Comparison of ENCODE assay signal across 25 cellular contexts in genomic region chr17:77618173-77618572, GRCh38.
A peak's percentile ranks its signal among the peaks of the same experiment; 100 is the strongest.
DNase-seq lines count a peak whose midpoint lies in the region; ATAC-seq, FAIRE-seq and TF ChIP-seq lines count a peak whose summit lies in the region.
"Had no signal": no experiment of that assay in that cellular context is flagged by ENCODE, and none has a peak within 500 bp of the region (broad histone marks: within the 10 kb centered on the region; RNA-seq: fewer than 3 reads in every experiment).

No MANE protein-coding gene starts in this region.

- DNase-seq in CD8-positive, alpha-beta memory T cell: peak in 1 of 5 donors; percentile 31
- DNase-seq in NB4 (ENCODE audit: low read depth) (peak; percentile 88), K562 (ENCODE audit: extremely low read depth in 1 of 4, low spot score in 3 of 4) (no peak), posterior vena cava (ENCODE audit: low spot score) (peak; percentile 68), Karpas-422 (no peak)
- DNase-seq in stimulated activated CD4-positive, alpha-beta T cell treated with anti-CD3 and anti-CD28 coated beads, Interleukin-2, amount 100 ng/mL, for 48 hours: no peak
- no peak for DNase-seq in stimulated activated CD8-positive, alpha-beta memory T cell treated with anti-CD3 and anti-CD28 coated beads, Interleukin-4, amount 100 ng/mL, for 48 hours
- DNase-seq: activated CD4-positive, alpha-beta T cell treated with anti-CD3 and anti-CD28 coated beads for 36 hours; activated naive CD4-positive, alpha-beta T cell; activated T-cell treated with anti-CD3 and anti-CD28 coated beads, Interleukin-2, amount 50 U/mL, for 1 hour; COR-L47; dermis blood vessel endothelial cell; GF-D8; left lung; mesenchymal stem cell; NCI-H1436; NCI-H2107; NCI-H446; NCI-H82; upper lobe of left lung had no signal

- no peaks in the 10 kb centered on the region for H3K9me3 ChIP-seq in CD8-positive, alpha-beta memory T cell (ENCODE audit: low read length)
- H3K9me3 ChIP-seq in K562 (replicated peaks; ENCODE audit: control insufficient read depth, insufficient read depth, low read depth, low read length): no peaks in the 10 kb centered on the region
- H3K9me3 ChIP-seq in Karpas-422 (ENCODE audit: low read length): no peaks in the 10 kb centered on the region
- H3K9me3 ChIP-seq: HAP-1, left lung, upper lobe of left lung had no signal

- TF ChIP-seq RAD21 in K562 (CRISPR knock-in tag; conservative IDR thresholded peaks at IDR 0.05 in 1 of 2, IDR thresholded peaks at IDR 0.05 in 1 of 2): no peak

- H4K20me1 ChIP-seq in K562 (replicated peaks; ENCODE audit: control insufficient read depth, insufficient read depth, low read length) (no peaks in the 10 kb centered on the region), Karpas-422 (ENCODE audit: insufficient read depth, low read depth, low read length) (no peaks in the 10 kb centered on the region)
- H4K20me1 ChIP-seq: BLaER1 had no signal

- H3K4me1 ChIP-seq in CD8-positive, alpha-beta memory T cell (ENCODE audit: insufficient read depth, low read length): no peaks in the 10 kb centered on the region
- H3K4me1 ChIP-seq in K562 (replicated peaks in 1 of 2; ENCODE audit: control insufficient read depth in 2 of 2, insufficient read depth in 2 of 2, low read length in 2 of 2) (no peaks in the 10 kb centered on the region; a peak in 2 of 5 replicates), Karpas-422 (ENCODE audit: low read length) (no peaks in the 10 kb centered on the region)
- H3K4me1 ChIP-seq: BLaER1, HAP-1 had no signal

- TF ChIP-seq EP300 in K562 (IDR thresholded peaks at IDR 0.05; ENCODE audit: low read length): no peak

- no peaks in the 10 kb centered on the region for H3K9me3 Mint-ChIP-seq in CD8-positive, alpha-beta memory T cell

- CTCF ChIA-PET in CD8-positive, alpha-beta memory T cell (lab: Charles Lee): no interaction called here
- CTCF ChIA-PET in K562 (lab: Yijun Ruan, JAX; ENCODE audit: low intra/inter-chr PET ratio): no interaction called here

- H3K4me2 ChIP-seq in K562 (ENCODE audit: insufficient read depth, low read length) (no peak overlapping the region), Karpas-422 (ENCODE audit: low read depth, low read length, poor library complexity, severe bottlenecking) (no peak overlapping the region)
- H3K4me2 ChIP-seq: BLaER1 had no signal

- BruUV-seq in K562 (replicated peaks; lab: Mats Ljungman, UMichigan): no TSS peak

- H3K27me3 Mint-ChIP-seq in CD8-positive, alpha-beta memory T cell: peaks cover 4 to 8% of the 10 kb centered on the region in 2 donors
- H3K27me3 Mint-ChIP-seq: activated CD4-positive, alpha-beta T cell treated with anti-CD3 and anti-CD28 coated beads for 36 hours had no signal

- no peak for TF ChIP-seq CTCF in NB4 (IDR thresholded peaks at IDR 0.05; ENCODE audit: low read depth, low read length)
- TF ChIP-seq CTCF in K562 (IDR thresholded peaks at IDR 0.05 in 2 of 3, conservative IDR thresholded peaks at IDR 0.05 in 1 of 3; ENCODE audit: insufficient read depth in 2 of 3, low read depth in 1 of 3, low read length in 3 of 3): no peak

- no peaks in the 10 kb centered on the region for H3K9me1 ChIP-seq in K562 (ENCODE audit: control insufficient read depth, insufficient read depth, low read length)

- H3K4me3 ChIP-seq in CD8-positive, alpha-beta memory T cell (ENCODE audit: low read length): no peak overlapping the region
- H3K4me3 ChIP-seq in NB4 (ENCODE audit: low read depth, low read length): no peak overlapping the region
- no peak overlapping the region for H3K4me3 ChIP-seq in K562
- H3K4me3 ChIP-seq in Karpas-422 (ENCODE audit: low read length): no peak overlapping the region
- H3K4me3 ChIP-seq: BLaER1, HAP-1, left lung, skin epidermis, upper lobe of left lung had no signal

- no peaks in the 10 kb centered on the region for H3K36me3 Mint-ChIP-seq in CD8-positive, alpha-beta memory T cell

- POLR2A ChIA-PET in CD8-positive, alpha-beta memory T cell (lab: Charles Lee): no interaction called here
- POLR2A ChIA-PET in K562 (lab: Yijun Ruan, JAX): interaction anchor here (0.7 to 1.1 kb wide), 2 partner anchors 10 to 136 kb away, joined by 3 read pairs; no protein-coding TSS in a partner anchor

- in situ Hi-C loops in K562 (cut with MboI): no loop called here

- intact Hi-C loops in K562 (cut with micrococcal nuclease): no loop called here
- intact Hi-C loops in posterior vena cava (cut with DNase I): no loop called here

- no peaks in the 10 kb centered on the region for H3K79me2 ChIP-seq in K562 (ENCODE audit: control insufficient read depth, insufficient read depth, low read length)
- H3K79me2 ChIP-seq in Karpas-422 (ENCODE audit: low read length): no peaks in the 10 kb centered on the region

- H3K4me3 Mint-ChIP-seq in CD8-positive, alpha-beta memory T cell: peak overlapping the region in 5 of 7 donors; percentile 8 to 83 (median 17)
- H3K4me3 Mint-ChIP-seq: activated CD4-positive, alpha-beta T cell treated with anti-CD3 and anti-CD28 coated beads for 36 hours had no signal

- ATAC-seq in K562: no peak
- no peak for ATAC-seq in GM21528 (IDR thresholded peaks at IDR 0.05; ENCODE audit: low FRiP score, unreplicated experiment)
- ATAC-seq: activated CD4-positive, alpha-beta T cell treated with anti-CD3 and anti-CD28 coated beads for 36 hours; left lung had no signal

- H3K27ac ChIP-seq in CD8-positive, alpha-beta memory T cell (ENCODE audit: low read depth, low read length): no peak overlapping the region
- H3K27ac ChIP-seq in K562 (ENCODE audit: extremely low read depth, low read depth, low read length) (no peak overlapping the region), Karpas-422 (ENCODE audit: low read length) (no peak overlapping the region)
- H3K27ac ChIP-seq: BLaER1, left lung, skin epidermis, upper lobe of left lung had no signal

- H3K9me2 ChIP-seq in Karpas-422 (replicated peaks; ENCODE audit: insufficient read depth, low read length): no peaks in the 10 kb centered on the region

- peak overlapping the region in 2 of 8 donors; percentile 33 to 36 for H3K27ac Mint-ChIP-seq in CD8-positive, alpha-beta memory T cell
- H3K27ac Mint-ChIP-seq: activated CD4-positive, alpha-beta T cell treated with anti-CD3 and anti-CD28 coated beads for 36 hours had no signal

- H3K4me1 Mint-ChIP-seq in CD8-positive, alpha-beta memory T cell: peaks cover 15 to 19% (median 15%) of the 10 kb centered on the region in 3 donors

- H2AFZ ChIP-seq in K562 (ENCODE audit: low read depth, low read length) (no peak overlapping the region), Karpas-422 (ENCODE audit: low read length) (no peak overlapping the region)

- no peaks in the 10 kb centered on the region for H3K27me3 ChIP-seq in CD8-positive, alpha-beta memory T cell (ENCODE audit: insufficient read depth, low read length, poor library complexity, severe bottlenecking)
- H3K27me3 ChIP-seq in K562 (ENCODE audit: control insufficient read depth in 2 of 2, insufficient read depth in 2 of 2, low read length in 2 of 2): peaks cover 11 to 39% of the 10 kb centered on the region in 2 experiments
- no peaks in the 10 kb centered on the region for H3K27me3 ChIP-seq in Karpas-422 (ENCODE audit: low read length)
- H3K27me3 ChIP-seq: BLaER1, left lung, upper lobe of left lung had no signal

- H3K9ac ChIP-seq in K562 (ENCODE audit: insufficient read depth in 1 of 2, low read depth in 2 of 2, low read length in 2 of 2) (no peak overlapping the region), Karpas-422 (ENCODE audit: low read length) (no peak overlapping the region)
- H3K9ac ChIP-seq: BLaER1 had no signal

- no peak for TF ChIP-seq POLR2A in NB4 (IDR thresholded peaks at IDR 0.05; ENCODE audit: extremely low read depth, insufficient read length)
- TF ChIP-seq POLR2A in K562 (conservative IDR thresholded peaks at IDR 0.05): no peak

- no peak for FAIRE-seq in K562 (lab: Jason Lieb, UNC)
- FAIRE-seq: GM19239 had no signal

- H3K36me3 ChIP-seq in CD8-positive, alpha-beta memory T cell (ENCODE audit: insufficient read depth, low read length): no peaks in the 10 kb centered on the region
- H3K36me3 ChIP-seq in K562 (ENCODE audit: control insufficient read depth, insufficient read depth, low read length): no peaks in the 10 kb centered on the region
- no peaks in the 10 kb centered on the region for H3K36me3 ChIP-seq in Karpas-422 (ENCODE audit: insufficient read depth, low read length)
- H3K36me3 ChIP-seq: BLaER1, HAP-1, left lung, upper lobe of left lung had no signal

- WGBS in K562 (ENCODE audit: insufficient coverage, low coverage, missing lambda C conversion rate): 0% methylated on average over 5 of the region's 7 CpGs

TF ChIP-seq in K562, 482 proteins besides CTCF, POLR2A, EP300 and RAD21:
- TF ChIP-seq SPI1 (IDR thresholded peaks at IDR 0.05; ENCODE audit: borderline replicate concordance, low read depth, low read length) (0 out of 2 replicates have a peak, but pooled peaks have one; percentile 1), MYBL2 (IDR thresholded peaks at IDR 0.05; ENCODE audit: low read depth) (no peak), MYBL2 (CRISPR knock-in tag; IDR thresholded peaks at IDR 0.05; ENCODE audit: borderline replicate concordance) (no peak)

Comparison
In these comparisons a context has a peak if more than half of its experiments do, and no peak if none do; other contexts are left out.
1. DNase-seq: peak in NB4 (single experiment) and posterior vena cava (single experiment); none in K562 (0 of 4), Karpas-422 (single experiment), stimulated activated CD4-positive, alpha-beta T cell treated with anti-CD3 and anti-CD28 coated beads, Interleukin-2, amount 100 ng/mL, for 48 hours (0 of 2) and stimulated activated CD8-positive, alpha-beta memory T cell treated with anti-CD3 and anti-CD28 coated beads, Interleukin-4, amount 100 ng/mL, for 48 hours (single experiment).